In genomic region chr4:183130328-183131155, GRCh38 we compare ENCODE assay signal across 1 cellular context.
TF ChIP-seq lines count a peak whose summit lies in the region.

No MANE protein-coding gene starts in this region.

TF ChIP-seq in WTC11, 78 proteins besides CTCF, POLR2A, EP300 and RAD21 (continued from another document):
- TF ChIP-seq ZSCAN18 (CRISPR knock-in tag; IDR thresholded peaks at IDR 0.05), result no peak
- no peak for TF ChIP-seq E2F4 (CRISPR knock-in tag; IDR thresholded peaks at IDR 0.05; ENCODE audit: borderline replicate concordance, low read depth)
- no peak for TF ChIP-seq E2F5 (CRISPR knock-in tag; IDR thresholded peaks at IDR 0.05)
- TF ChIP-seq ETV6 (CRISPR knock-in tag; IDR thresholded peaks at IDR 0.05), result no peak
- no peak for TF ChIP-seq TEAD4 (CRISPR knock-in tag; IDR thresholded peaks at IDR 0.05)
- TF ChIP-seq IRF2 (CRISPR knock-in tag; IDR thresholded peaks at IDR 0.05; ENCODE audit: borderline replicate concordance, low read depth), result no peak
- TF ChIP-seq ZNF232 (CRISPR knock-in tag; IDR thresholded peaks at IDR 0.05), result no peak
- no peak for TF ChIP-seq SMAD3 (CRISPR knock-in tag; IDR thresholded peaks at IDR 0.05; ENCODE audit: borderline replicate concordance)
- no peak for TF ChIP-seq ZNF121 (CRISPR knock-in tag; IDR thresholded peaks at IDR 0.05)
- no peak for TF ChIP-seq USF2 (CRISPR knock-in tag; IDR thresholded peaks at IDR 0.05)
- no peak for TF ChIP-seq ZBTB43 (CRISPR knock-in tag; IDR thresholded peaks at IDR 0.05)
